ENCODE assay signal across 1 cellular context in the genomic region with DNA sequence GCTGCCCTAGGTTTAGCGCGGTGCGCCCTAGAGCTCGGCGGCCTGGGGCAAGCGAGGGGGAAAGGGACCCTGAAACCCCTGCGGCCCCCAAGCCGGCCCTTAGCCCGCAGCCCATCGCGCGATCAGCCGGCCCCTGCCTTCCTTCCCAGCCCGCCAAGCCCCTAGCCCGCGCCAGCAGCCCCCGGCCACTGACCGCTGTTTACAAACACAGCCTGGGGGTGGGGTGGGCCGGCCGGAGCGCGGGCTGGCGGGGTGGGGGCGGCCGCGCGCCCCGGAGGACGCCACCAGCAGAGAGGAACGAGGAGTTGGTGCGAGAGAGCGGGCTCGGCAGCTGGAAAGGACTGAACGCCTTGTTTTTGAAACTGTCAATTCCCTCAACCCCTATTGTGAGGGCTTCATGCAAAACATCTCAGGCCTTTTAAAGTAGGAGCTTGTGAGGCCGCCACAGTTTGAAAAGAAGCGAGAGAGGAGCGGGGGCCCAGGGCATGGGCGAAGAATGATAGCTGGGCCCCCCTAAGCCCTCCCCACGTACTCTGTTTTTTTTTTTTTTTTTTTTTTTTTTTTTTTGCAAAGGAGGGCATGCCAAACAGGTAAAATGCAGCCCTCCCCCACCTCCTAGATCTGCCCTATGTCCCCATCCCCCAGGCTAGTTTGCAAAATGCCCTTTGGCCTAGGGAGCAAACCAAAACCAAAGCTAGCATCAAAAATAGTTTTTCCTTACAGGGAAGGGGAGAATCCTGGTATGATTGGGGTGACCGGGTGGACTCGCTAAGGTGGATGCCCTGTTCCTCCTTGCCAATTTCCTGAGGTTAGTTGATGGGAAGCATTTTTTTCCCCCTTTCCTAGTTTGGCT.
TF ChIP-seq lines count a peak whose summit lies in the region.

No MANE protein-coding gene starts in this region.

TF ChIP-seq in HEK293, 187 proteins besides CTCF, POLR2A, EP300 and RAD21 (continued from another document):
- TF ChIP-seq, protein P1, sequence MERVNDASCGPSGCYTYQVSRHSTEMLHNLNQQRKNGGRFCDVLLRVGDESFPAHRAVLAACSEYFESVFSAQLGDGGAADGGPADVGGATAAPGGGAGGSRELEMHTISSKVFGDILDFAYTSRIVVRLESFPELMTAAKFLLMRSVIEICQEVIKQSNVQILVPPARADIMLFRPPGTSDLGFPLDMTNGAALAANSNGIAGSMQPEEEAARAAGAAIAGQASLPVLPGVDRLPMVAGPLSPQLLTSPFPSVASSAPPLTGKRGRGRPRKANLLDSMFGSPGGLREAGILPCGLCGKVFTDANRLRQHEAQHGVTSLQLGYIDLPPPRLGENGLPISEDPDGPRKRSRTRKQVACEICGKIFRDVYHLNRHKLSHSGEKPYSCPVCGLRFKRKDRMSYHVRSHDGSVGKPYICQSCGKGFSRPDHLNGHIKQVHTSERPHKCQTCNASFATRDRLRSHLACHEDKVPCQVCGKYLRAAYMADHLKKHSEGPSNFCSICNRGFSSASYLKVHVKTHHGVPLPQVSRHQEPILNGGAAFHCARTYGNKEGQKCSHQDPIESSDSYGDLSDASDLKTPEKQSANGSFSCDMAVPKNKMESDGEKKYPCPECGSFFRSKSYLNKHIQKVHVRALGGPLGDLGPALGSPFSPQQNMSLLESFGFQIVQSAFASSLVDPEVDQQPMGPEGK (tag by site-specific recombination; IDR thresholded peaks at IDR 0.05): 0 out of 2 replicates have a peak, but pooled peaks have one; percentile 35
- TF ChIP-seq ZNF624 (tag by site-specific recombination; IDR thresholded peaks at IDR 0.05): no peak
- TF ChIP-seq, protein P2, sequence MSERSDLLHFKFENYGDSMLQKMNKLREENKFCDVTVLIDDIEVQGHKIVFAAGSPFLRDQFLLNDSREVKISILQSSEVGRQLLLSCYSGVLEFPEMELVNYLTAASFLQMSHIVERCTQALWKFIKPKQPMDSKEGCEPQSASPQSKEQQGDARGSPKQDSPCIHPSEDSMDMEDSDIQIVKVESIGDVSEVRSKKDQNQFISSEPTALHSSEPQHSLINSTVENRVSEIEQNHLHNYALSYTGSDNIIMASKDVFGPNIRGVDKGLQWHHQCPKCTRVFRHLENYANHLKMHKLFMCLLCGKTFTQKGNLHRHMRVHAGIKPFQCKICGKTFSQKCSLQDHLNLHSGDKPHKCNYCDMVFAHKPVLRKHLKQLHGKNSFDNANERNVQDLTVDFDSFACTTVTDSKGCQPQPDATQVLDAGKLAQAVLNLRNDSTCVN (tag by site-specific recombination; optimal IDR thresholded peaks at IDR 0.05): no peak
- TF ChIP-seq ZSCAN16 (tag by site-specific recombination; IDR thresholded peaks at IDR 0.05): no peak
- no peak for TF ChIP-seq ZNF658 (tag by site-specific recombination; IDR thresholded peaks at IDR 0.05)
